Comparison of ENCODE assay signal across 16 cellular contexts in the genomic region with DNA sequence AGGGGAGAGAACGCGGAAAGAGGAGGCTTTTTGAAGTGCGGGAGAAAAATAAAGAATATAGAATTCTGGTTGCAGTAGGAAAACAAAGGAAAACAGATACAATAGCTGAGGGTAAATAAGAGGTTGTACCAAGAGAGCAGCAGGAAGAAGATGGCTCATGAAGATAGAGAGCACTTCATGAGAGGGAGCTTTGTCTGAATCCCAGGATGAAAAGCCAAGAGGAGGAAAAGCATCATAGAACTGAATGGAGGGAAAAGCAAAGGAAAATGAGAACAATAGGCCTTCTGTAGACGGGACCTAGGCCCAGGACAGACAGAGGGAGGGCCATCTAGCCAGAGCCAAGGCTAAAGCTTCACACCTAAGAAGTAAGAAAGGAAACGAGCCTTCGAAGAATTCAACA. TPM values are rescaled to one million over a fixed set of nuclear protein-coding genes. Genes with fewer than 3 reads are reported as not detected.
DNase-seq lines count a peak whose midpoint lies in the region; TF ChIP-seq lines count a peak whose summit lies in the region.
"Had no signal": no experiment of that assay in that cellular context is flagged by ENCODE, and none has a peak within 500 bp of the region (broad histone marks: within the 10 kb centered on the region; RNA-seq: fewer than 3 reads in every experiment).

No MANE protein-coding gene starts in this region.

- H3K27ac ChIP-seq in SK-N-MC (peak overlapping the region; percentile 77; the same call in 1 of the 2 replicates), spleen (peak overlapping the region in 7 of 8 donors; percentile 39 to 70 (median 59))
- H3K27ac ChIP-seq: 22Rv1; BLaER1 treated with 17β-estradiol and CSF1 and Interleukin-3, amounts not matched to agents 10 nM and 100 nM had no signal

- no peaks in the 10 kb centered on the region for H3K27me3 ChIP-seq in spleen (replicated peaks in 1 of 7)
- H3K27me3 ChIP-seq: BLaER1 treated with 17β-estradiol and CSF1 and Interleukin-3, amounts not matched to agents 10 nM and 100 nM had no signal

- H3K4me3 ChIP-seq in SK-N-MC, result no peak overlapping the region; the same call in 1 of the 2 replicates
- no peak overlapping the region for H3K4me3 ChIP-seq in spleen
- H3K4me3 ChIP-seq: BLaER1 treated with 17β-estradiol and CSF1 and Interleukin-3, amounts not matched to agents 10 nM and 100 nM; HAP-1 had no signal

- no peak for TF ChIP-seq CTCF in spleen (IDR thresholded peaks at IDR 0.05 in 8 of 11, conservative IDR thresholded peaks at IDR 0.05 in 3 of 11)

- WGBS in spleen, 5 donors, result 81 to 92% (median 88%) methylated on average over 6 of the region's 6 CpGs

- no peaks in the 10 kb centered on the region for H3K9me3 ChIP-seq in SK-N-MC (ENCODE audit: low read depth, low read length)
- H3K9me3 ChIP-seq in spleen, result no peaks in the 10 kb centered on the region
- H3K9me3 ChIP-seq: HAP-1 had no signal

- TF ChIP-seq POLR2A in spleen (IDR thresholded peaks at IDR 0.05), result no peak

- DNase-seq in NCI-H345 (lab: John Stamatoyannopoulos, UW), result peak; percentile 13
- DNase-seq in NCI-H345 treated with DMSO at 0.1 percent for 48 hours (lab: John Stamatoyannopoulos, UW; ENCODE audit: unreplicated experiment), result no peak
- DNase-seq in SK-N-MC (ENCODE audit: low read depth, low spot score), result no peak
- peak; percentile 40 for DNase-seq in medulla oblongata (ENCODE audit: extremely low spot score)
- DNase-seq in spleen, result no peak
- no peak for DNase-seq in activated CD4-positive, CD25-positive, alpha-beta regulatory T cell treated with anti-CD3 and anti-CD28 coated beads, Interleukin-2, amount 50 U/mL, for 72 hours
- DNase-seq in NCI-H82 (lab: John Stamatoyannopoulos, UW), result no peak
- no peak for DNase-seq in glomerular visceral epithelial cell (ENCODE audit: extremely low spot score)
- DNase-seq: EL, NCI-H1048, NCI-H774 had no signal

- peak overlapping the region; percentile 50 for H3K9ac ChIP-seq in SK-N-MC (ENCODE audit: insufficient read length)
- H3K9ac ChIP-seq: BLaER1 treated with 17β-estradiol and CSF1 and Interleukin-3, amounts not matched to agents 10 nM and 100 nM had no signal

- peaks cover 0 to 6% (median 0%) of the 10 kb centered on the region in 6 donors for H3K4me1 ChIP-seq in spleen
- H3K4me1 ChIP-seq: HAP-1 had no signal

- intact Hi-C loops in spleen (cut with DNase I; ENCODE audit: low total_unique reads), result no loop called here

- no peaks in the 10 kb centered on the region for H3K36me3 ChIP-seq in SK-N-MC (ENCODE audit: insufficient read depth, low read length)
- no peaks in the 10 kb centered on the region for H3K36me3 ChIP-seq in spleen
- H3K36me3 ChIP-seq: BLaER1 treated with 17β-estradiol and CSF1 and Interleukin-3, amounts not matched to agents 10 nM and 100 nM; HAP-1 had no signal

RNA-seq across cellular contexts. Expression of gene ATP6V1G3, which starts 49.5 kb away (rescaled TPM):
- total RNA-seq in spleen, result not detected
- not detected for polyA plus RNA-seq in spleen
- total RNA-seq: NCI-H460, Right ventricle myocardium inferior had no signal

Comparison
In these comparisons a context has a peak if more than half of its experiments do, and no peak if none do; other contexts are left out.
1. DNase-seq: peak in NCI-H345 (single experiment) and medulla oblongata (single experiment); none in NCI-H345 treated with DMSO at 0.1 percent for 48 hours (single experiment), SK-N-MC (single experiment), spleen (single experiment), activated CD4-positive, CD25-positive, alpha-beta regulatory T cell treated with anti-CD3 and anti-CD28 coated beads, Interleukin-2, amount 50 U/mL, for 72 hours (single experiment), NCI-H82 (single experiment) and glomerular visceral epithelial cell (single experiment).